Comparison of ENCODE assay signal across 1 cellular context in the genomic region with DNA sequence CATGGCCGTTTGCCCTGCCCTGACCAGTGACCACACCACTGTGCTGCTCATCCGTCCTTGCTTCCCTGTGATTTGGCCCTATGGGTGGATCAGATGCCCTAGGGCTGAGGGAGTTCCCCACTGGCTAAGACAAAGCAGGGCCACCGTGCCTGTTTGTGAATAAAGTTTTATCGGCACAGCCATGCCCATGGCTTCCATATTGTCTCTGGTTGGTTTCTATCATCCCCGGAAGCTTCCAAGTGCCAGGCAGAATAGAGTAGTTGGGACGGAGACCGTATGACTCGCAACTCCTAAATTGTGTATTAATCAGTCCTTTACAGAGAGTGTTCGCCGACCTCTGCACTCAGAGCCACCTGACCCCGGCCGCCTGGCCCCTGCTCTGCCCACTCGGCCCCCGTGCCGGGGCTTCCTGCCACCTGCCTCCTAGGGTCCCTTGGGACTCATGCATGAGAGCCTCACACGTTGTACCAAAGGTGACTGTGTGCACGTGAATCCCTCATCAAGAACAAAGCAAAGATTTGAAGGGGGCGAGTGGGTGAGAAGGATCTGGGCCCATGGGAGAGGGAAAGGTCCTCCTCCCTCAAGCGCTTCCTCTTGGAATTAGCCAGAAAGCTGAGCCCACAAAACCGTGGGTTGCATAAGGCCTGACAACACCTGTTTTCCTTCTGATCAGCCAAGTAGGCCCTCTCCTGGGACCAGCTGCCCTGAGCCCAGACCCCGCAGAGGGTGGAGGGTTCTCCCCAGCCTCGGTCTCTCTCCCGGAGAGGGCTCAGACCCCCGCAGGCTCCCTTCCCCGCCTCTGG.
A peak's percentile ranks its signal among the peaks of the same experiment; 100 is the strongest.
TF ChIP-seq lines count a peak whose summit lies in the region.

No MANE protein-coding gene starts in this region.

TF ChIP-seq in GM12878, 131 proteins besides CTCF, POLR2A, EP300 and RAD21:
- TF ChIP-seq ZNF217 (IDR thresholded peaks at IDR 0.05) (no peak), JUNB (IDR thresholded peaks at IDR 0.05) (no peak), MEF2B (IDR thresholded peaks at IDR 0.05; ENCODE audit: partially characterized antibody, poor library complexity, severe bottlenecking) (peak; percentile 56), BHLHE40 (IDR thresholded peaks at IDR 0.05; ENCODE audit: borderline replicate concordance in 1 of 2, low read depth in 2 of 2, low read length in 1 of 2) (peak; percentile 47 to 88; a peak in 3 of 4 replicates), TCF12 (IDR thresholded peaks at IDR 0.05; ENCODE audit: low read depth, low read length) (0 out of 2 replicates have a peak, but pooled peaks have one; percentile 40), YY1 (IDR thresholded peaks at IDR 0.05; ENCODE audit: low read depth, low read length) (0 out of 2 replicates have a peak, but pooled peaks have one; percentile 51), TCF7 (IDR thresholded peaks at IDR 0.05; ENCODE audit: borderline replicate concordance) (no peak), NR2F1 (conservative IDR thresholded peaks at IDR 0.05) (0 out of 2 replicates have a peak, but pooled peaks have one; percentile 26)
- TF ChIP-seq, protein P1, sequence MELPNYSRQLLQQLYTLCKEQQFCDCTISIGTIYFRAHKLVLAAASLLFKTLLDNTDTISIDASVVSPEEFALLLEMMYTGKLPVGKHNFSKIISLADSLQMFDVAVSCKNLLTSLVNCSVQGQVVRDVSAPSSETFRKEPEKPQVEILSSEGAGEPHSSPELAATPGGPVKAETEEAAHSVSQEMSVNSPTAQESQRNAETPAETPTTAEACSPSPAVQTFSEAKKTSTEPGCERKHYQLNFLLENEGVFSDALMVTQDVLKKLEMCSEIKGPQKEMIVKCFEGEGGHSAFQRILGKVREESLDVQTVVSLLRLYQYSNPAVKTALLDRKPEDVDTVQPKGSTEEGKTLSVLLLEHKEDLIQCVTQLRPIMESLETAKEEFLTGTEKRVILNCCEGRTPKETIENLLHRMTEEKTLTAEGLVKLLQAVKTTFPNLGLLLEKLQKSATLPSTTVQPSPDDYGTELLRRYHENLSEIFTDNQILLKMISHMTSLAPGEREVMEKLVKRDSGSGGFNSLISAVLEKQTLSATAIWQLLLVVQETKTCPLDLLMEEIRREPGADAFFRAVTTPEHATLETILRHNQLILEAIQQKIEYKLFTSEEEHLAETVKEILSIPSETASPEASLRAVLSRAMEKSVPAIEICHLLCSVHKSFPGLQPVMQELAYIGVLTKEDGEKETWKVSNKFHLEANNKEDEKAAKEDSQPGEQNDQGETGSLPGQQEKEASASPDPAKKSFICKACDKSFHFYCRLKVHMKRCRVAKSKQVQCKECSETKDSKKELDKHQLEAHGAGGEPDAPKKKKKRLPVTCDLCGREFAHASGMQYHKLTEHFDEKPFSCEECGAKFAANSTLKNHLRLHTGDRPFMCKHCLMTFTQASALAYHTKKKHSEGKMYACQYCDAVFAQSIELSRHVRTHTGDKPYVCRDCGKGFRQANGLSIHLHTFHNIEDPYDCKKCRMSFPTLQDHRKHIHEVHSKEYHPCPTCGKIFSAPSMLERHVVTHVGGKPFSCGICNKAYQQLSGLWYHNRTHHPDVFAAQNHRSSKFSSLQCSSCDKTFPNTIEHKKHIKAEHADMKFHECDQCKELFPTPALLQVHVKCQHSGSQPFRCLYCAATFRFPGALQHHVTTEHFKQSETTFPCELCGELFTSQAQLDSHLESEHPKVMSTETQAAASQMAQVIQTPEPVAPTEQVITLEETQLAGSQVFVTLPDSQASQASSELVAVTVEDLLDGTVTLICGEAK (IDR thresholded peaks at IDR 0.05; ENCODE audit: borderline replicate concordance): peak; percentile 80
- TF ChIP-seq, protein P2, sequence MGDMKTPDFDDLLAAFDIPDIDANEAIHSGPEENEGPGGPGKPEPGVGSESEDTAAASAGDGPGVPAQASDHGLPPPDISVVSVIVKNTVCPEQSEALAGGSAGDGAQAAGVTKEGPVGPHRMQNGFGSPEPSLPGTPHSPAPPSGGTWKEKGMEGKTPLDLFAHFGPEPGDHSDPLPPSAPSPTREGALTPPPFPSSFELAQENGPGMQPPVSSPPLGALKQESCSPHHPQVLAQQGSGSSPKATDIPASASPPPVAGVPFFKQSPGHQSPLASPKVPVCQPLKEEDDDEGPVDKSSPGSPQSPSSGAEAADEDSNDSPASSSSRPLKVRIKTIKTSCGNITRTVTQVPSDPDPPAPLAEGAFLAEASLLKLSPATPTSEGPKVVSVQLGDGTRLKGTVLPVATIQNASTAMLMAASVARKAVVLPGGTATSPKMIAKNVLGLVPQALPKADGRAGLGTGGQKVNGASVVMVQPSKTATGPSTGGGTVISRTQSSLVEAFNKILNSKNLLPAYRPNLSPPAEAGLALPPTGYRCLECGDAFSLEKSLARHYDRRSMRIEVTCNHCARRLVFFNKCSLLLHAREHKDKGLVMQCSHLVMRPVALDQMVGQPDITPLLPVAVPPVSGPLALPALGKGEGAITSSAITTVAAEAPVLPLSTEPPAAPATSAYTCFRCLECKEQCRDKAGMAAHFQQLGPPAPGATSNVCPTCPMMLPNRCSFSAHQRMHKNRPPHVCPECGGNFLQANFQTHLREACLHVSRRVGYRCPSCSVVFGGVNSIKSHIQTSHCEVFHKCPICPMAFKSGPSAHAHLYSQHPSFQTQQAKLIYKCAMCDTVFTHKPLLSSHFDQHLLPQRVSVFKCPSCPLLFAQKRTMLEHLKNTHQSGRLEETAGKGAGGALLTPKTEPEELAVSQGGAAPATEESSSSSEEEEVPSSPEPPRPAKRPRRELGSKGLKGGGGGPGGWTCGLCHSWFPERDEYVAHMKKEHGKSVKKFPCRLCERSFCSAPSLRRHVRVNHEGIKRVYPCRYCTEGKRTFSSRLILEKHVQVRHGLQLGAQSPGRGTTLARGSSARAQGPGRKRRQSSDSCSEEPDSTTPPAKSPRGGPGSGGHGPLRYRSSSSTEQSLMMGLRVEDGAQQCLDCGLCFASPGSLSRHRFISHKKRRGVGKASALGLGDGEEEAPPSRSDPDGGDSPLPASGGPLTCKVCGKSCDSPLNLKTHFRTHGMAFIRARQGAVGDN (IDR thresholded peaks at IDR 0.05): no peak
